Comparison of ENCODE assay signal across 8 cellular contexts in the genomic region with DNA sequence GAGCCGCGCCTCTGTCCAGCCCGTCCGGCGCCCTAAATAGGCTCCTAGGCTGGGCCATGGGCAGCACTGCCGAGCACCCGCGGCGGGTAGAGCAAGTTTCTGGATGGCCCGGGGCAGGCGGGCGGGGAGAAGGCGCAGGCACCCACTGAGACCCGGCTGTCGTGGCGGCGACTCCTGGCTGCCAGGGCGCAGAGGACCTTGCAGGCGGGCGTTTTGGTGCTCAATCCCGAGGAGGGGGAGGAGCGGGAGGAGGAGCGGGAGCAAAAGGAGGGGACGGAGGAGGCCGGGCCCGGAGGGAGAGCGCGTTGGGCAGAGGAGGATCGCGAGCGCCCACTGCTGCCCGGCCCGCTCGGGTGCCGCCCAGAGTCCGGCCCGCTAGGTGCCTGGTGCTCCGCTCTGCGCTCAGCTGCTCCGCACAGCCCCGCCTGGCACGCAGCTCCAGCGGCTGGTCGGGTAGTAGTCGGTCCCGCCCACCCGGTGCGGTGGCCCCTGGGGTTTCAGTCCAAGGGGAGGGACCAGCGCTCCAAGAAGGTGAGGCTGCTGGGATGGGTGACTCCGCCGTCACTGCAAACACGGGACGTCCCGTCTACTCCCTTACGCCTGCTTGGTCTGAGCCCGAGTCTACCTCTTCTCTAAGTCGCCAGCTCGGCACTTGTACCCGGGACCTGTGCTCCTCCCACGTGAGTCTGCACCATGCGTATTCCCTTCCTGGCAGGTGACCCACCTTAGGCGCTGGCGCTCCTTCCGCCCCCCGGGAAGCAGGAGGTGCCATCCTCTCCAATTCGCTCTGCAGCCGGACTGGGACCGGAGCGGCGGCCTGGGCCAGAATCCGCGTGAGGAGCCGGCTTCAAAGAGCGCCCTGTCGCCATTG. TPM values are rescaled to one million over a fixed set of nuclear protein-coding genes. Genes with fewer than 3 reads are reported as not detected.
DNase-seq lines count a peak whose midpoint lies in the region; ATAC-seq and TF ChIP-seq lines count a peak whose summit lies in the region.

HS3ST1 (minus strand) TSS at position 194 of the 871 bp plus-strand sequence. CDS start 28,889 bp downstream, outside the sequence.

- DNase-seq in 8988T (peak; percentile 59), NCI-H2107 treated with DMSO at 0.1 percent for 48 hours (lab: John Stamatoyannopoulos, UW; ENCODE audit: unreplicated experiment) (peak; percentile 12), globus pallidus (ENCODE audit: low spot score) (peak; percentile 70), neural crest cell (ENCODE audit: low read depth, low spot score) (peak; percentile 59), thyroid gland (peak; percentile 64 to 76)
- peak; percentile 64 for DNase-seq in activated naive CD4-positive, alpha-beta T cell treated with anti-CD3 and anti-CD28 coated beads for 36 hours

- ATAC-seq in GM18519 (IDR thresholded peaks at IDR 0.05; ENCODE audit: low FRiP score, unreplicated experiment) (peak; percentile 61), HG03039 (IDR thresholded peaks at IDR 0.05; ENCODE audit: unreplicated experiment) (peak; percentile 77)

- peak within 1 kb of the TSS; percentile 63 for H3K4me3 Mint-ChIP-seq in activated naive CD4-positive, alpha-beta T cell treated with anti-CD3 and anti-CD28 coated beads for 36 hours
- peak within 1 kb of the TSS; percentile 79 for H3K4me3 Mint-ChIP-seq in neural crest cell

- TF ChIP-seq CTCF in neural crest cell (conservative IDR thresholded peaks at IDR 0.05) (peak; percentile 74), thyroid gland (IDR thresholded peaks at IDR 0.05) (peak in 4 of 6 experiments; percentile 15 to 48 (median 29))

- H3K9me3 Mint-ChIP-seq in activated naive CD4-positive, alpha-beta T cell treated with anti-CD3 and anti-CD28 coated beads for 36 hours, result no peaks in the 10 kb centered on the region
- no peaks in the 10 kb centered on the region for H3K9me3 Mint-ChIP-seq in neural crest cell

- H3K4me3 ChIP-seq in thyroid gland (replicated peaks in 1 of 3), result peak within 1 kb of the TSS; percentile 29 to 49 (median 32)

- no peak within 1 kb of the TSS for H3K27ac Mint-ChIP-seq in activated naive CD4-positive, alpha-beta T cell treated with anti-CD3 and anti-CD28 coated beads for 36 hours
- H3K27ac Mint-ChIP-seq in neural crest cell (ENCODE audit: unreplicated experiment), result no peak within 1 kb of the TSS

- WGBS in thyroid gland, 2 donors, result 2 to 3% methylated on average over 28 to 46 of the region's 75 CpGs

- H3K4me1 ChIP-seq in thyroid gland, result no peaks in the 10 kb centered on the region

- H3K27ac ChIP-seq in thyroid gland, result peak within 1 kb of the TSS in 2 of 3 donors; percentile 36 to 65

- H3K4me1 Mint-ChIP-seq in activated naive CD4-positive, alpha-beta T cell treated with anti-CD3 and anti-CD28 coated beads for 36 hours (ENCODE audit: low read depth), result peaks cover 14% of the 10 kb centered on the region
- peaks cover 16% of the 10 kb centered on the region for H3K4me1 Mint-ChIP-seq in neural crest cell

- H3K36me3 ChIP-seq in thyroid gland, result no peaks in the 10 kb centered on the region

- peaks cover 31% of the 10 kb centered on the region for H3K27me3 Mint-ChIP-seq in activated naive CD4-positive, alpha-beta T cell treated with anti-CD3 and anti-CD28 coated beads for 36 hours (ENCODE audit: low read depth)
- H3K27me3 Mint-ChIP-seq in neural crest cell (ENCODE audit: low read depth), result peaks cover 79% of the 10 kb centered on the region

- H3K27me3 ChIP-seq in thyroid gland, result no peaks in the 10 kb centered on the region

- no peaks in the 10 kb centered on the region for H3K36me3 Mint-ChIP-seq in activated naive CD4-positive, alpha-beta T cell treated with anti-CD3 and anti-CD28 coated beads for 36 hours (ENCODE audit: low read depth)
- H3K36me3 Mint-ChIP-seq in neural crest cell (ENCODE audit: low read depth), result no peaks in the 10 kb centered on the region

- CTCF ChIA-PET in activated naive CD4-positive, alpha-beta T cell treated with anti-CD3 and anti-CD28 coated beads for 36 hours (lab: Charles Lee), result interaction anchor here (0.9 to 1.6 kb wide), 2 partner anchors 10 to 170 kb away, joined by 3 read pairs; no protein-coding TSS in a partner anchor

- peak in 1 of 2 donors; percentile 21 for TF ChIP-seq POLR2A in thyroid gland (IDR thresholded peaks at IDR 0.05)

- intact Hi-C loops in activated naive CD4-positive, alpha-beta T cell treated with anti-CD3 and anti-CD28 coated beads for 36 hours (cut with micrococcal nuclease), result loop anchor here (2.0 to 10.0 kb wide), 3 partner anchors 42 to 1274 kb away; no protein-coding TSS in a partner anchor
- intact Hi-C loops in thyroid gland (cut with DNase I), result no loop called here

- H3K9me3 ChIP-seq in thyroid gland, result no peaks in the 10 kb centered on the region

RNA-seq across cellular contexts. Expression of gene HS3ST1, which starts in this region (rescaled TPM):
- total RNA-seq in activated naive CD4-positive, alpha-beta T cell treated with anti-CD3 and anti-CD28 coated beads for 36 hours, result not detected
- 0.09 and 0.37 TPM in 2 replicates for total RNA-seq in neural crest cell
- 10 to 100 TPM in 1 of 4 donors, 1 to 10 TPM in 3; 1.9 to 16.9 (median 2.4) TPM for total RNA-seq in thyroid gland

Comparison
In these comparisons a context has a peak if more than half of its experiments do, and no peak if none do; other contexts are left out.
1. Peak in every context shown above with its lines: DNase-seq, ATAC-seq, H3K4me3 ChIP-seq and H3K27ac ChIP-seq.
2. Peak in DNase-seq in activated naive CD4-positive, alpha-beta T cell treated with anti-CD3 and anti-CD28 coated beads for 36 hours; RNA of the gene not detected or under 1 TPM.
3. Peak in DNase-seq in neural crest cell; RNA of the gene not detected or under 1 TPM.
4. DNase-seq: peak in every context shown above with its lines; median percentile 70 in globus pallidus; 70 in thyroid gland; 64 in activated naive CD4-positive, alpha-beta T cell treated with anti-CD3 and anti-CD28 coated beads for 36 hours; 59 in 8988T; 59 in neural crest cell; 12 in NCI-H2107 treated with DMSO at 0.1 percent for 48 hours.